In genomic region chr5:134438641-134439621, GRCh38 we compare ENCODE assay signal across 8 cellular contexts. TPM values are rescaled to one million over a fixed set of nuclear protein-coding genes. Genes with fewer than 3 reads are reported as not detected.
DNase-seq lines count a peak whose midpoint lies in the region; ATAC-seq and TF ChIP-seq lines count a peak whose summit lies in the region.

No MANE protein-coding gene starts in this region.

- peak overlapping the region; percentile 12 to 91 (median 16) for H3K9ac ChIP-seq in skeletal muscle tissue (ENCODE audit: low read depth in 1 of 3, low read length in 3 of 3)

- peaks cover 0 to 44% of the 10 kb centered on the region in 2 donors for H3K4me1 ChIP-seq in right atrium auricular region
- peaks cover 63 to 74% (median 64%) of the 10 kb centered on the region in 3 donors for H3K4me1 ChIP-seq in skeletal muscle tissue (ENCODE audit: control insufficient read depth in 3 of 3, insufficient read depth in 3 of 3, low read length in 3 of 3)
- H3K4me1 ChIP-seq in BE2C, result no peaks in the 10 kb centered on the region

- H3K27ac ChIP-seq in right atrium auricular region (peak overlapping the region; percentile 84 to 94), skeletal muscle tissue (ENCODE audit: low read depth, low read length) (peak overlapping the region; percentile 97)

- H3K4me3 ChIP-seq in HFF-Myc (replicated peaks; ENCODE audit: low read depth, low read length) (no peak overlapping the region), right atrium auricular region (no peak overlapping the region), skeletal muscle tissue (ENCODE audit: low read length in 3 of 3) (peak overlapping the region; percentile 48 to 73 (median 61)), BE2C (ENCODE audit: low read depth, low read length) (no peak overlapping the region)

- no peak for ATAC-seq in GM18498 (IDR thresholded peaks at IDR 0.05; ENCODE audit: unreplicated experiment)

- no peaks in the 10 kb centered on the region for H3K36me3 ChIP-seq in right atrium auricular region
- no peaks in the 10 kb centered on the region for H3K36me3 ChIP-seq in skeletal muscle tissue (ENCODE audit: control insufficient read depth in 3 of 3, insufficient read depth in 3 of 3, low read length in 3 of 3)
- H3K36me3 ChIP-seq in BE2C, result no peaks in the 10 kb centered on the region

- H3K9me3 ChIP-seq in right atrium auricular region (no peaks in the 10 kb centered on the region), skeletal muscle tissue (ENCODE audit: control insufficient read depth in 3 of 3, low read length in 3 of 3) (no peaks in the 10 kb centered on the region), BE2C (no peaks in the 10 kb centered on the region)

- H3K27me3 ChIP-seq in right atrium auricular region (no peaks in the 10 kb centered on the region), skeletal muscle tissue (ENCODE audit: control insufficient read depth in 3 of 3, insufficient read depth in 3 of 3, low read length in 3 of 3) (no peaks in the 10 kb centered on the region), BE2C (no peaks in the 10 kb centered on the region)

- DNase-seq in HFF-Myc (ENCODE audit: extremely low read depth, low read depth), result peak; percentile 63
- DNase-seq in T1000 (lab: John Stamatoyannopoulos, UW), result peak; percentile 57
- peak; percentile 92 for DNase-seq in right atrium auricular region (ENCODE audit: low spot score)
- DNase-seq in BE2C, result no peak
- no peak for DNase-seq in stimulated activated CD4-positive, alpha-beta T cell treated with anti-CD3 and anti-CD28 coated beads, Interleukin-1b, Interleukin-23, amount 100 ng/mL, for 48 hours
- no peak for DNase-seq in SKM-1 treated with dmso at 0.1 percent for 144 hours (lab: John Stamatoyannopoulos, UW; ENCODE audit: unreplicated experiment)

- TF ChIP-seq CTCF in HFF-Myc (IDR thresholded peaks at IDR 0.05; ENCODE audit: low read depth, low read length, missing control alignments) (no peak), right atrium auricular region (IDR thresholded peaks at IDR 0.05) (no peak), BE2C (IDR thresholded peaks at IDR 0.05; ENCODE audit: low read depth, low read length) (no peak)

RNA-seq across cellular contexts. Expression of gene CDKN2AIPNL, which starts 27.2 kb away (rescaled TPM):
- total RNA-seq in right atrium auricular region, result 10 to 100 TPM; 28.2 to 32.8 TPM
- total RNA-seq in skeletal muscle tissue, result 37.1 TPM
- polyA plus RNA-seq in BE2C (2012; ENCODE audit: insufficient read depth, insufficient read length, low read depth), result 57.6 TPM

Comparison
In these comparisons a context has a peak if more than half of its experiments do, and no peak if none do; other contexts are left out.
1. DNase-seq: peak in HFF-Myc (single experiment), T1000 (single experiment) and right atrium auricular region (single experiment); none in BE2C (single experiment), stimulated activated CD4-positive, alpha-beta T cell treated with anti-CD3 and anti-CD28 coated beads, Interleukin-1b, Interleukin-23, amount 100 ng/mL, for 48 hours (single experiment) and SKM-1 treated with dmso at 0.1 percent for 144 hours (single experiment).
2. H3K4me3 ChIP-seq: peak in skeletal muscle tissue (3 of 3); none in HFF-Myc (single experiment), right atrium auricular region (0 of 2) and BE2C (single experiment).